15 cellular contexts compared by ENCODE assay signal in the genomic region with DNA sequence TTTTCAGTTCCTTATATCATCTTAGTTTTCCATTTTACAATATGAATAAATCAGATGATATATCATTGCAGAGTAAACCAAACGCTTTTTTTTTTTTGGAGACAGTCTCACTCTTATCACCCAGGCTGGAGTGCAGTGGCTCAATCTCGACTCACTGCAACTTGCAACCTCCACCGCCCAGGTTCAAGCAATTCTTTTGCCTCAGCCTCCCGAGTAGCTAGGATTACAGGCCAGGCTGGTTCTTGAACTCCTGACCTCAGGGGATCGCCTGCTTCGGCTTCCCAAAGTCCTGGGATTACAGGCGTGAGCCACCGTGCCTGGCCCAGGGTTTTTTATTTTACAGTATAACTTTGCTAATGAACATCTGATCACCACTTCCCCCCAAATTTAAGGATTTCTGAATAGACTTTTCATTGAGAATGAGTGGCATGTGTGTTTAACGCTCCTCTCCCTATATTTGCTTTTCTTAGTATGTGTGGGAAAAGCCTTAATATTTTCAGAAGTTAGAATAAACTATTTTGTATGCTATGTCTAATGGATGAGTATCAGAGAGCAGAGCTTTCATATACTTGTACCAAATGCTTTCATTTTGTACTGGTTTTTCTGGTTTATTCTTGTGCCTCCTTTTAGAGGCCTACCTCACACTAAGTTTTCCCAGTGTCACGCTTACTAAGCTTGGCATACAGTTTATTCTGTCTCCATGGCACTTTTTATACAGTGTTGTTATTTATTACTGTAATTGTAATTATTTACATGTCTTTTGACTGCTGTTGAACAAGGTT. TPM values are rescaled to one million over a fixed set of nuclear protein-coding genes. Genes with fewer than 3 reads are reported as not detected.
DNase-seq lines count a peak whose midpoint lies in the region; ATAC-seq, FAIRE-seq and TF ChIP-seq lines count a peak whose summit lies in the region.
"Had no signal": no experiment of that assay in that cellular context is flagged by ENCODE, and none has a peak within 500 bp of the region (broad histone marks: within the 10 kb centered on the region; RNA-seq: fewer than 3 reads in every experiment).

No MANE protein-coding gene starts in this region.

- no peaks in the 10 kb centered on the region for H3K27me3 ChIP-seq in CD4-positive, alpha-beta T cell (ENCODE audit: control insufficient read depth, insufficient read depth, low read length)
- H3K27me3 ChIP-seq in Karpas-422 (ENCODE audit: low read length) (no peaks in the 10 kb centered on the region), mesendoderm (ENCODE audit: insufficient read depth, low read length, poor library complexity) (no peaks in the 10 kb centered on the region)

- whole genome bisulfite sequencing in mesendoderm (ENCODE audit: extremely low coverage, insufficient coverage, low lambda C conversion rate) = no CpG with 5 or more reads among the region's 10 CpGs

- peaks cover 25% of the 10 kb centered on the region for H3K36me3 Mint-ChIP-seq in CD4-positive, alpha-beta T cell (ENCODE audit: low read depth)
- H3K36me3 Mint-ChIP-seq in effector memory CD8-positive, alpha-beta T cell (ENCODE audit: insufficient read depth) = peaks cover 26% of the 10 kb centered on the region

- H2AFZ ChIP-seq in Karpas-422 (ENCODE audit: low read length) = no peak overlapping the region
- H2AFZ ChIP-seq in OCI-LY7 (ENCODE audit: low read length) = no peak overlapping the region

- POLR2A ChIA-PET in CD4-positive, alpha-beta T cell (lab: Charles Lee) = interaction anchor here (1.0 to 1.5 kb wide), 7 partner anchors 56 to 208 kb away, joined by 3 to 10 read pairs (median 4); partner anchors contain the start of genes PPP4R2 and SHQ1
- POLR2A ChIA-PET in OCI-LY7 (lab: Charles Lee) = interaction anchor here (0.7 to 1.4 kb wide), 3 partner anchors 11 to 221 kb away, joined by 4 to 5 read pairs (median 4); no protein-coding TSS in a partner anchor

- H2BK15ac ChIP-seq in mesendoderm (replicated peaks; ENCODE audit: low read depth) = no peak overlapping the region

- intact Hi-C loops in CD4-positive, alpha-beta T cell (cut with DNase I, micrococcal nuclease) = loop anchor here (1.0 to 10.0 kb wide), 5 partner anchors 58 to 1180 kb away; partner anchors contain the start of gene PPP4R2 (in 2 of the 2)
- intact Hi-C loops in OCI-LY7 (cut with micrococcal nuclease; ENCODE audit: unreplicated experiment) = loop anchor here (1.0 to 5.0 kb wide), 2 partner anchors 58 to 116 kb away; partner anchors contain the start of gene PPP4R2

- no peak overlapping the region for H3K4me2 ChIP-seq in Karpas-422 (ENCODE audit: low read depth, low read length, poor library complexity, severe bottlenecking)
- H3K4me2 ChIP-seq in mesendoderm (ENCODE audit: low read length) = no peak overlapping the region
- no peak overlapping the region for H3K4me2 ChIP-seq in OCI-LY7 (ENCODE audit: low read length)

- H3K27me3 Mint-ChIP-seq in CD4-positive, alpha-beta T cell = no peaks in the 10 kb centered on the region
- H3K27me3 Mint-ChIP-seq in effector memory CD8-positive, alpha-beta T cell = no peaks in the 10 kb centered on the region
- H3K27me3 Mint-ChIP-seq: stimulated activated naive CD8-positive, alpha-beta T cell treated with anti-CD3 and anti-CD28 coated beads, Interleukin-15, amount 100 ng/mL, for 72 hours had no signal

- H3K27ac ChIP-seq in CD4-positive, alpha-beta T cell (ENCODE audit: low read depth, low read length) = no peak overlapping the region
- H3K27ac ChIP-seq in Karpas-422 (ENCODE audit: low read length) (no peak overlapping the region), mesendoderm (ENCODE audit: low read depth, low read length) (no peak overlapping the region), OCI-LY7 (ENCODE audit: low read depth, low read length, poor library complexity, severe bottlenecking) (no peak overlapping the region)
- H3K27ac ChIP-seq: C4-2B had no signal

- peaks cover 74% of the 10 kb centered on the region for H3K79me2 ChIP-seq in Karpas-422 (ENCODE audit: low read length)
- H3K79me2 ChIP-seq in mesendoderm (ENCODE audit: control insufficient read depth, insufficient read depth, low read length) = peaks cover 26% of the 10 kb centered on the region
- H3K79me2 ChIP-seq in OCI-LY7 (ENCODE audit: insufficient read depth, low read depth, low read length) = peaks cover 65% of the 10 kb centered on the region

- no peak overlapping the region for H2BK120ac ChIP-seq in mesendoderm (ENCODE audit: low read depth, low read length)

- no peak overlapping the region for H3K4ac ChIP-seq in mesendoderm (ENCODE audit: low read depth, low read length)

- H3K9ac ChIP-seq in Karpas-422 (ENCODE audit: low read length) (no peak overlapping the region), mesendoderm (ENCODE audit: low read length) (no peak overlapping the region)

- no peak overlapping the region for H3K56ac ChIP-seq in mesendoderm (ENCODE audit: low read length)

- H2BK5ac ChIP-seq in mesendoderm (ENCODE audit: low read length) = no peak overlapping the region

- peak overlapping the region; percentile 18 for H3K27ac Mint-ChIP-seq in CD4-positive, alpha-beta T cell
- peak overlapping the region; percentile 16 to 42 for H3K27ac Mint-ChIP-seq in effector memory CD8-positive, alpha-beta T cell
- H3K27ac Mint-ChIP-seq: stimulated activated naive CD8-positive, alpha-beta T cell treated with anti-CD3 and anti-CD28 coated beads, Interleukin-15, amount 100 ng/mL, for 72 hours had no signal

- no peak overlapping the region for H3K4me3 Mint-ChIP-seq in CD4-positive, alpha-beta T cell
- no peak overlapping the region for H3K4me3 Mint-ChIP-seq in effector memory CD8-positive, alpha-beta T cell
- H3K4me3 Mint-ChIP-seq: stimulated activated naive CD8-positive, alpha-beta T cell treated with anti-CD3 and anti-CD28 coated beads, Interleukin-15, amount 100 ng/mL, for 72 hours had no signal

- no peak for DNase-seq in CD4-positive, alpha-beta T cell
- DNase-seq in Karpas-422 = peak; percentile 17
- no peak for DNase-seq in effector memory CD8-positive, alpha-beta T cell
- DNase-seq in mesendoderm = no peak
- no peak for DNase-seq in foreskin melanocyte
- no peak for DNase-seq in GM12892 (ENCODE audit: insufficient read length)
- DNase-seq in OCI-LY7 (ENCODE audit: low spot score) = no peak
- DNase-seq: activated CD4-positive, alpha-beta T cell treated with anti-CD3 and anti-CD28 coated beads, Interleukin-2, amount 50 U/mL, for 4 hours; activated gamma-delta T cell treated with Interleukin-2 at 50 U/mL for 16 hours; H7; kidney glomerular epithelial cell; stimulated activated CD4-positive, alpha-beta T cell treated with anti-CD3 and anti-CD28 coated beads, Interleukin-4, amount 100 ng/mL, for 4 hours; stimulated activated naive CD8-positive, alpha-beta T cell treated with anti-CD3 and anti-CD28 coated beads, Interleukin-15, amount 100 ng/mL, for 72 hours had no signal

- FAIRE-seq in GM12892 (lab: Jason Lieb, UNC) = no peak

- no peaks in the 10 kb centered on the region for H3K9me3 Mint-ChIP-seq in CD4-positive, alpha-beta T cell
- H3K9me3 Mint-ChIP-seq in effector memory CD8-positive, alpha-beta T cell = no peaks in the 10 kb centered on the region
- H3K9me3 Mint-ChIP-seq: stimulated activated naive CD8-positive, alpha-beta T cell treated with anti-CD3 and anti-CD28 coated beads, Interleukin-15, amount 100 ng/mL, for 72 hours had no signal

- H3K36me3 ChIP-seq in Karpas-422 (ENCODE audit: insufficient read depth, low read length) (peaks cover 6% of the 10 kb centered on the region; the same call in 1 of the 2 replicates), mesendoderm (ENCODE audit: control insufficient read depth, insufficient read depth, low read length) (no peaks in the 10 kb centered on the region), OCI-LY7 (ENCODE audit: insufficient read depth, low read length) (peaks cover 53% of the 10 kb centered on the region)

- no peak for ATAC-seq in CD4-positive, alpha-beta T cell (ENCODE audit: poor library complexity)
- ATAC-seq in effector memory CD8-positive, alpha-beta T cell (replicated peaks) = no peak
- ATAC-seq in HG03469 (IDR thresholded peaks at IDR 0.05; ENCODE audit: unreplicated experiment) = no peak
- ATAC-seq: stimulated activated naive CD8-positive, alpha-beta T cell treated with anti-CD3 and anti-CD28 coated beads, Interleukin-15, amount 100 ng/mL, for 72 hours had no signal

- H3K79me1 ChIP-seq in mesendoderm (ENCODE audit: low read length) = no peaks in the 10 kb centered on the region

- no TSS peak for BruUV-seq in OCI-LY7 (replicated peaks; lab: Mats Ljungman, UMichigan)

- TF ChIP-seq CTCF in CD4-positive, alpha-beta T cell (IDR thresholded peaks at IDR 0.05) = no peak
- TF ChIP-seq CTCF in OCI-LY7 (conservative IDR thresholded peaks at IDR 0.05; ENCODE audit: low read length) = no peak

- no peaks in the 10 kb centered on the region for H3K9me3 ChIP-seq in CD4-positive, alpha-beta T cell (ENCODE audit: control insufficient read depth, low read length)
- H3K9me3 ChIP-seq in Karpas-422 (ENCODE audit: low read length) (no peaks in the 10 kb centered on the region), OCI-LY7 (ENCODE audit: low read length) (no peaks in the 10 kb centered on the region)

- no peak for TF ChIP-seq POLR2A in GM12892 (IDR thresholded peaks at IDR 0.05; ENCODE audit: low read depth, low read length)

- H3K4me1 Mint-ChIP-seq in CD4-positive, alpha-beta T cell (ENCODE audit: low read depth) = peaks cover 32% of the 10 kb centered on the region
- peaks cover 12 to 28% of the 10 kb centered on the region in 2 donors for H3K4me1 Mint-ChIP-seq in effector memory CD8-positive, alpha-beta T cell (ENCODE audit: low read depth in 2 of 2)

- H2AK5ac ChIP-seq in mesendoderm (ENCODE audit: low read length) = no peak overlapping the region

- H3K4me3 ChIP-seq in Karpas-422 (ENCODE audit: low read length) (no peak overlapping the region), mesendoderm (ENCODE audit: low read length) (no peak overlapping the region), OCI-LY7 (ENCODE audit: low read depth, low read length, poor library complexity, severe bottlenecking) (no peak overlapping the region)

- H3K4me1 ChIP-seq in Karpas-422 (ENCODE audit: low read length) (peaks cover 37% of the 10 kb centered on the region), mesendoderm (ENCODE audit: control insufficient read depth, low read depth, low read length) (no peaks in the 10 kb centered on the region), OCI-LY7 (ENCODE audit: insufficient read depth, low read length, poor library complexity, severe bottlenecking) (no peaks in the 10 kb centered on the region)

- 0 out of 2 replicates have a peak, but pooled peaks cover 15% of the 10 kb centered on the region for H4K20me1 ChIP-seq in Karpas-422 (ENCODE audit: insufficient read depth, low read depth, low read length)
- peaks cover 30% of the 10 kb centered on the region for H4K20me1 ChIP-seq in OCI-LY7 (ENCODE audit: insufficient read depth, low read length)

- CTCF ChIA-PET in CD4-positive, alpha-beta T cell (lab: Charles Lee) = interaction anchor here (0.8 to 2.8 kb wide), 12 partner anchors 10 to 234 kb away, joined by 3 to 34 read pairs (median 6); partner anchors contain the start of genes PPP4R2 and SHQ1
- CTCF ChIA-PET in OCI-LY7 (lab: Charles Lee; ENCODE audit: unreplicated experiment) = interaction anchor here (1.5 kb wide), 1 partner anchor 109 kb away, joined by 5 read pairs; no protein-coding TSS in a partner anchor

- H3K23ac ChIP-seq in mesendoderm (ENCODE audit: low read length) = no peak overlapping the region

- H4K8ac ChIP-seq in mesendoderm (ENCODE audit: low read depth, low read length) = no peak overlapping the region

- no peak overlapping the region for H4K5ac ChIP-seq in mesendoderm (ENCODE audit: low read length)

- H3K18ac ChIP-seq in mesendoderm (ENCODE audit: low read length) = peak overlapping the region; percentile 39

- no peaks in the 10 kb centered on the region for H3K9me2 ChIP-seq in Karpas-422 (replicated peaks; ENCODE audit: insufficient read depth, low read length)
- H3K9me2 ChIP-seq in OCI-LY7 (ENCODE audit: insufficient read depth, low read length) = no peaks in the 10 kb centered on the region

RNA-seq across cellular contexts. Expression of gene EBLN2, which starts 5.7 kb away (rescaled TPM):
- total RNA-seq in CD4-positive, alpha-beta T cell = 10 to 100 TPM; 14.8 to 16.0 TPM
- total RNA-seq in Karpas-422 (2014; rRNA removed; shearing (Covaris generic); ENCODE audit: low replicate concordance) = 5.2 and 7.9 TPM in 2 replicates
- polyA plus RNA-seq in mesendoderm (2013, experiment 1 of 2) = 2.6 TPM
- polyA plus RNA-seq in mesendoderm (2013, experiment 2 of 2) = 2.4 TPM
- 2.4 TPM for polyA plus RNA-seq in GM12892 (2012; ENCODE audit: missing spikeins)
- total RNA-seq in OCI-LY7 (2014; rRNA removed; shearing (Covaris generic)) = 10.5 and 11.1 TPM in 2 replicates
- total RNA-seq in OCI-LY7 (2022) = 9.3 and 9.5 TPM in 2 replicates

RNA-seq across cellular contexts. Expression of gene PPP4R2, which starts 59.2 kb away (rescaled TPM):
- total RNA-seq in CD4-positive, alpha-beta T cell = 10 to 100 TPM; 67.8 to 80.3 TPM
- 39.3 and 61.5 TPM in 2 replicates for total RNA-seq in Karpas-422 (2014; rRNA removed; shearing (Covaris generic); ENCODE audit: low replicate concordance)
- 63.4 TPM for polyA plus RNA-seq in mesendoderm (2013, experiment 1 of 2)
- 61.6 TPM for polyA plus RNA-seq in mesendoderm (2013, experiment 2 of 2)
- polyA plus RNA-seq in GM12892 (2012; ENCODE audit: missing spikeins) = 38.4 TPM
- 52.0 and 63.5 TPM in 2 replicates for total RNA-seq in OCI-LY7 (2014; rRNA removed; shearing (Covaris generic))
- total RNA-seq in OCI-LY7 (2022) = 86.5 and 99.5 TPM in 2 replicates
